8 cellular contexts compared by ENCODE assay signal in genomic region chr2:27217173-27218121, GRCh38. TPM values are rescaled to one million over a fixed set of nuclear protein-coding genes. Genes with fewer than 3 reads are reported as not detected.
DNase-seq lines count a peak whose midpoint lies in the region; ATAC-seq lines count a peak whose summit lies in the region.

Gene CAD (plus strand): TSS chr2:27217369. CDS start chr2:27217552, 183 bp downstream.

- H3K9me3 ChIP-seq in NT2/D1 (ENCODE audit: insufficient read depth, low read length) (no peaks in the 10 kb centered on the region), endocrine pancreas (ENCODE audit: control insufficient read depth, low read length) (no peaks in the 10 kb centered on the region), mesodermal cell (ENCODE audit: control insufficient read depth, low read length) (no peaks in the 10 kb centered on the region)

- peak; percentile 65 for ATAC-seq in GM19467 (IDR thresholded peaks at IDR 0.05; ENCODE audit: unreplicated experiment)
- ATAC-seq in activated CD8-positive, alpha-beta memory T cell treated with anti-CD3 and anti-CD28 coated beads, Interleukin-2, amount 10 ng/mL, durations not matched to agents 7 days and 5 days = peak; percentile 89

- 0 to 1% methylated on average over 55 of the region's 72 CpGs for WGBS in mesodermal cell (ENCODE audit: insufficient coverage in 2 of 2), 2 experiments

- CTCF ChIA-PET in activated CD8-positive, alpha-beta memory T cell treated with anti-CD3 and anti-CD28 coated beads, Interleukin-2, amount 10 ng/mL, durations not matched to agents 7 days and 5 days (lab: Charles Lee) = interaction anchor here (1.1 to 1.7 kb wide), 3 partner anchors 48 to 145 kb away, joined by 3 to 5 read pairs (median 4); no protein-coding TSS in a partner anchor

- H3K36me3 ChIP-seq in NT2/D1 (ENCODE audit: insufficient read depth, insufficient read length, low read length) (peaks cover 73% of the 10 kb centered on the region), endocrine pancreas (ENCODE audit: control insufficient read depth, insufficient read depth, low read length) (no peaks in the 10 kb centered on the region), mesodermal cell (ENCODE audit: control insufficient read depth, insufficient read depth, low read length) (peaks cover 72% of the 10 kb centered on the region)

- H3K4me3 ChIP-seq in NT2/D1 (ENCODE audit: insufficient read length, low read depth) (peak within 1 kb of the TSS; percentile 82), endocrine pancreas (ENCODE audit: control insufficient read depth, insufficient read depth, low read length) (peak within 1 kb of the TSS; percentile 37), mesodermal cell (ENCODE audit: extremely low read depth, insufficient read depth, low read length, poor library complexity, severe bottlenecking) (peak within 1 kb of the TSS; percentile 70)

- H3K36me3 Mint-ChIP-seq in activated CD8-positive, alpha-beta memory T cell treated with anti-CD3 and anti-CD28 coated beads, Interleukin-2, amount 10 ng/mL, durations not matched to agents 7 days and 5 days = peaks cover 47% of the 10 kb centered on the region

- H3K9me3 Mint-ChIP-seq in activated CD8-positive, alpha-beta memory T cell treated with anti-CD3 and anti-CD28 coated beads, Interleukin-2, amount 10 ng/mL, durations not matched to agents 7 days and 5 days (ENCODE audit: low read depth) = no peaks in the 10 kb centered on the region

- peak within 1 kb of the TSS; percentile 94 for H3K4me3 Mint-ChIP-seq in activated CD8-positive, alpha-beta memory T cell treated with anti-CD3 and anti-CD28 coated beads, Interleukin-2, amount 10 ng/mL, durations not matched to agents 7 days and 5 days

- peak within 1 kb of the TSS; percentile 97 for H3K9ac ChIP-seq in NT2/D1 (ENCODE audit: insufficient read length, low read depth)
- H3K9ac ChIP-seq in endocrine pancreas (ENCODE audit: control insufficient read depth, insufficient read depth, low read length) = peak within 1 kb of the TSS; percentile 76

- H3K27me3 ChIP-seq in NT2/D1 (ENCODE audit: insufficient read depth, insufficient read length) = no peaks in the 10 kb centered on the region
- no peaks in the 10 kb centered on the region for H3K27me3 ChIP-seq in endocrine pancreas (ENCODE audit: control insufficient read depth, insufficient read depth, low read length)

- H3K27me3 Mint-ChIP-seq in activated CD8-positive, alpha-beta memory T cell treated with anti-CD3 and anti-CD28 coated beads, Interleukin-2, amount 10 ng/mL, durations not matched to agents 7 days and 5 days = no peaks in the 10 kb centered on the region

- no peaks in the 10 kb centered on the region for H3K4me1 ChIP-seq in NT2/D1 (ENCODE audit: insufficient read depth, insufficient read length)
- H3K4me1 ChIP-seq in endocrine pancreas (ENCODE audit: control insufficient read depth, insufficient read depth, low read length) = no peaks in the 10 kb centered on the region
- peaks cover 16% of the 10 kb centered on the region for H3K4me1 ChIP-seq in mesodermal cell (ENCODE audit: control insufficient read depth, insufficient read depth, low read length, poor library complexity, severe bottlenecking)

- peak within 1 kb of the TSS; percentile 91 for H3K27ac Mint-ChIP-seq in activated CD8-positive, alpha-beta memory T cell treated with anti-CD3 and anti-CD28 coated beads, Interleukin-2, amount 10 ng/mL, durations not matched to agents 7 days and 5 days

- peak within 1 kb of the TSS; percentile 80 for H3K27ac ChIP-seq in mesodermal cell (ENCODE audit: low read depth, low read length, severe bottlenecking)

- H3K4me1 Mint-ChIP-seq in activated CD8-positive, alpha-beta memory T cell treated with anti-CD3 and anti-CD28 coated beads, Interleukin-2, amount 10 ng/mL, durations not matched to agents 7 days and 5 days = peaks cover 51% of the 10 kb centered on the region

- DNase-seq in CMK (ENCODE audit: low read depth) (peak; percentile 85), HT-29 (ENCODE audit: low spot score) (peak; percentile 89), NT2/D1 (ENCODE audit: low read depth, low spot score) (peak; percentile 81)
- peak; percentile 91 for DNase-seq in activated CD8-positive, alpha-beta memory T cell treated with anti-CD3 and anti-CD28 coated beads, Interleukin-2, amount 10 ng/mL, durations not matched to agents 7 days and 5 days
- peak; percentile 77 to 79 for DNase-seq in stimulated activated CD8-positive, alpha-beta memory T cell treated with anti-CD3 and anti-CD28 coated beads, Interleukin-15, amount 100 ng/mL, for 4 hours (ENCODE audit: low read depth in 2 of 2)

RNA-seq across cellular contexts. Expression of gene CAD, which starts in this region (rescaled TPM):
- 78.5 and 88.5 TPM in 2 replicates for total RNA-seq in HT-29 (2014; rRNA removed; shearing (Covaris generic))
- 10 to 100 TPM; 78.6 to 99.5 TPM for total RNA-seq in activated CD8-positive, alpha-beta memory T cell treated with anti-CD3 and anti-CD28 coated beads, Interleukin-2, amount 10 ng/mL, durations not matched to agents 7 days and 5 days
- polyA plus RNA-seq in mesodermal cell (2013, experiment 1 of 2) = 38.2 TPM
- 30.4 TPM for polyA plus RNA-seq in mesodermal cell (2013, experiment 2 of 2)

Comparison
In these comparisons a context has a peak if more than half of its experiments do, and no peak if none do; other contexts are left out.
1. Peak in every context shown above with its lines: DNase-seq, ATAC-seq, H3K4me3 ChIP-seq and H3K27ac ChIP-seq.